5 cellular contexts compared by ENCODE assay signal in the genomic region with DNA sequence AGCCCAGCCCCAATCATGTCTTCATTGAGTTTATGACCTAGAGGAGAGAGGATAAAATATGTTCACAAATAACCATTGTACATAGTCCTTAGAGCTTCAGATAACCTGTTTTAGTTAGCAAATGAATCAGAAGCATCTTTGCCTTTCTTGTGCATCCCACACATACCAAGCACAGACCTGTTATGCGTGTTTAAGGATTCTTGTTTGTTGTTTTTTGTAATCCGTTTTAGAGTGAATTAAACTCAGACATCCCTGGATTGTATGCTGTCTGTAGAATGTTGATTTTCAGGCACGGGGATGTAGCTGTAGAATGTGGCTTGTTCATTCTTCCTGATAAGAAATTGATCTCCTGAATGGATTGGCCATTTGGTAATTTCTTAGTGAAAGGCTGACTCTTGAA.
"Had no signal": no experiment of that assay in that cellular context is flagged by ENCODE, and none has a peak within 500 bp of the region (broad histone marks: within the 10 kb centered on the region; RNA-seq: fewer than 3 reads in every experiment).

No MANE protein-coding gene starts in this region.

- H3K4me3 ChIP-seq: GM23338 had no signal

- H2AFZ ChIP-seq: GM23338 had no signal

- H3K27ac ChIP-seq: HL-60 had no signal

- H3K36me3 Mint-ChIP-seq: IgD-negative memory B cell had no signal

- H3K9me3 Mint-ChIP-seq: GM23338, H9, IgD-negative memory B cell had no signal

- H3K4me3 Mint-ChIP-seq: GM23338, H9, IgD-negative memory B cell had no signal

- H3K4me2 ChIP-seq: GM23338 had no signal

- DNase-seq: H9, HCEC 1CT had no signal

- H3K4me1 Mint-ChIP-seq: IgD-negative memory B cell had no signal

- H3K27ac Mint-ChIP-seq: GM23338, H9, IgD-negative memory B cell had no signal
